ENCODE assay signal across 1 cellular context in genomic region chr1:49251385-49251784, GRCh38.
TF ChIP-seq lines count a peak whose summit lies in the region.

No MANE protein-coding gene starts in this region.

TF ChIP-seq in WTC11, 78 proteins besides CTCF, POLR2A, EP300 and RAD21 (continued from another document):
- TF ChIP-seq, protein P1, sequence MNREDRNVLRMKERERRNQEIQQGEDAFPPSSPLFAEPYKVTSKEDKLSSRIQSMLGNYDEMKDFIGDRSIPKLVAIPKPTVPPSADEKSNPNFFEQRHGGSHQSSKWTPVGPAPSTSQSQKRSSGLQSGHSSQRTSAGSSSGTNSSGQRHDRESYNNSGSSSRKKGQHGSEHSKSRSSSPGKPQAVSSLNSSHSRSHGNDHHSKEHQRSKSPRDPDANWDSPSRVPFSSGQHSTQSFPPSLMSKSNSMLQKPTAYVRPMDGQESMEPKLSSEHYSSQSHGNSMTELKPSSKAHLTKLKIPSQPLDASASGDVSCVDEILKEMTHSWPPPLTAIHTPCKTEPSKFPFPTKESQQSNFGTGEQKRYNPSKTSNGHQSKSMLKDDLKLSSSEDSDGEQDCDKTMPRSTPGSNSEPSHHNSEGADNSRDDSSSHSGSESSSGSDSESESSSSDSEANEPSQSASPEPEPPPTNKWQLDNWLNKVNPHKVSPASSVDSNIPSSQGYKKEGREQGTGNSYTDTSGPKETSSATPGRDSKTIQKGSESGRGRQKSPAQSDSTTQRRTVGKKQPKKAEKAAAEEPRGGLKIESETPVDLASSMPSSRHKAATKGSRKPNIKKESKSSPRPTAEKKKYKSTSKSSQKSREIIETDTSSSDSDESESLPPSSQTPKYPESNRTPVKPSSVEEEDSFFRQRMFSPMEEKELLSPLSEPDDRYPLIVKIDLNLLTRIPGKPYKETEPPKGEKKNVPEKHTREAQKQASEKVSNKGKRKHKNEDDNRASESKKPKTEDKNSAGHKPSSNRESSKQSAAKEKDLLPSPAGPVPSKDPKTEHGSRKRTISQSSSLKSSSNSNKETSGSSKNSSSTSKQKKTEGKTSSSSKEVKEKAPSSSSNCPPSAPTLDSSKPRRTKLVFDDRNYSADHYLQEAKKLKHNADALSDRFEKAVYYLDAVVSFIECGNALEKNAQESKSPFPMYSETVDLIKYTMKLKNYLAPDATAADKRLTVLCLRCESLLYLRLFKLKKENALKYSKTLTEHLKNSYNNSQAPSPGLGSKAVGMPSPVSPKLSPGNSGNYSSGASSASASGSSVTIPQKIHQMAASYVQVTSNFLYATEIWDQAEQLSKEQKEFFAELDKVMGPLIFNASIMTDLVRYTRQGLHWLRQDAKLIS (CRISPR knock-in tag; IDR thresholded peaks at IDR 0.05; ENCODE audit: borderline replicate concordance), result no peak
- TF ChIP-seq, protein P2, sequence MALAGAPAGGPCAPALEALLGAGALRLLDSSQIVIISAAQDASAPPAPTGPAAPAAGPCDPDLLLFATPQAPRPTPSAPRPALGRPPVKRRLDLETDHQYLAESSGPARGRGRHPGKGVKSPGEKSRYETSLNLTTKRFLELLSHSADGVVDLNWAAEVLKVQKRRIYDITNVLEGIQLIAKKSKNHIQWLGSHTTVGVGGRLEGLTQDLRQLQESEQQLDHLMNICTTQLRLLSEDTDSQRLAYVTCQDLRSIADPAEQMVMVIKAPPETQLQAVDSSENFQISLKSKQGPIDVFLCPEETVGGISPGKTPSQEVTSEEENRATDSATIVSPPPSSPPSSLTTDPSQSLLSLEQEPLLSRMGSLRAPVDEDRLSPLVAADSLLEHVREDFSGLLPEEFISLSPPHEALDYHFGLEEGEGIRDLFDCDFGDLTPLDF (CRISPR knock-in tag; IDR thresholded peaks at IDR 0.05), result no peak
TF ChIP-seq in WTC11: peak in this region for 0.
